Comparison of ENCODE assay signal across 29 cellular contexts in the genomic region with DNA sequence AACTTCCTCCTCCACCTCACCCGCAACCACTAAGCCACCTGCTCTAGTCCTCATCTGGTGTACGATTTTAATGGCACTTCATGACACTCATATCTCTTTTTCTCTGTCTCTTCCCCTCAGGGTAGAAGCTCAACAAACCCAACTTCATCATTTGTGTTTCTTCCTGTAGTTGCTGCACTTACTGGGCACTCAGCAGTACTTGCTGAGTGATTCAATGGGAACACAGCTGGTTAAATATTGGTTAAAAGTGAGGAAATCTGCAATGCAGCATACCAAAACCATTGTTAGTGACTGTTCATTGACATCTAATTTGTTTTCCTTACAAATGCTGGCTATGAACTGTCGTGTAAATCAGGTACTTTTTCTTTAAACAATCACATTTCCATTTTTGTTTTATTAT.
A peak's percentile ranks its signal among the peaks of the same experiment; 100 is the strongest.
DNase-seq lines count a peak whose midpoint lies in the region; ATAC-seq, FAIRE-seq and TF ChIP-seq lines count a peak whose summit lies in the region.
"Had no signal": no experiment of that assay in that cellular context is flagged by ENCODE, and none has a peak within 500 bp of the region (broad histone marks: within the 10 kb centered on the region; RNA-seq: fewer than 3 reads in every experiment).

No MANE protein-coding gene starts in this region.

- no peak overlapping the region for H3K18ac ChIP-seq in trophoblast cell (ENCODE audit: low read length)

- in situ Hi-C loops in HepG2 (cut with HindIII; ENCODE audit: extremely low pct_ligation_motif_present, low pct_unique_long_range_greater_than_20kb): no loop called here

- CTCF ChIA-PET in PC-3 (lab: Charles Lee): no interaction called here
- CTCF ChIA-PET in HepG2 (lab: Yijun Ruan, JAX; ENCODE audit: low intra/inter-chr PET ratio, low total read pairs): no interaction called here

- no peak overlapping the region for H3K4me2 ChIP-seq in PC-3 (ENCODE audit: low read length)
- no peak overlapping the region for H3K4me2 ChIP-seq in trophoblast cell (ENCODE audit: low read length)
- H3K4me2 ChIP-seq in HepG2 (ENCODE audit: low read depth, low read length): no peak overlapping the region

- intact Hi-C loops in PC-3 (cut with micrococcal nuclease): no loop called here
- intact Hi-C loops in natural killer cell (cut with micrococcal nuclease): no loop called here
- intact Hi-C loops in HepG2 (cut with micrococcal nuclease; ENCODE audit: unreplicated experiment): no loop called here

- peaks cover 6 to 10% of the 10 kb centered on the region in 2 donors for H3K9me3 Mint-ChIP-seq in natural killer cell

- H2BK120ac ChIP-seq in trophoblast cell (ENCODE audit: insufficient read depth, low read length, poor library complexity): no peak overlapping the region

- FAIRE-seq in HepG2 (lab: Jason Lieb, UNC): no peak
- FAIRE-seq: endothelial cell of umbilical vein had no signal

- H3K27ac ChIP-seq in PC-3 (ENCODE audit: low read length) (no peak overlapping the region), trophoblast cell (ENCODE audit: low read depth, low read length) (no peak overlapping the region), HepG2 (ENCODE audit: extremely low read length, insufficient read depth, low read length) (no peak overlapping the region)
- H3K27ac ChIP-seq: body of pancreas, GM23248, lower lobe of right lung, right atrium auricular region, spleen had no signal

- H2AFZ ChIP-seq in PC-3 (ENCODE audit: low read length) (peak overlapping the region; percentile 19; the same call in 1 of the 2 replicates), trophoblast cell (ENCODE audit: insufficient read depth, low read length, poor library complexity) (no peak overlapping the region), HepG2 (ENCODE audit: low read length) (no peak overlapping the region)
- H2AFZ ChIP-seq: GM23248 had no signal

- H3K23ac ChIP-seq in trophoblast cell (ENCODE audit: low read length): peak overlapping the region; percentile 90

- no peaks in the 10 kb centered on the region for H3K9me2 ChIP-seq in PC-3 (replicated peaks; ENCODE audit: low read length)

- H4K12ac ChIP-seq in trophoblast cell (ENCODE audit: low read depth, low read length): no peak overlapping the region

- no peak overlapping the region for H3K14ac ChIP-seq in trophoblast cell (ENCODE audit: low read length)

- WGBS in trophoblast cell (ENCODE audit: extremely low coverage, insufficient coverage, insufficient read length): no CpG with 5 or more reads among the region's 3 CpGs
- 2% methylated on average over 3 of the region's 3 CpGs for WGBS in HepG2 (ENCODE audit: low lambda C conversion rate)

- no peak for TF ChIP-seq CTCF in PC-3 (conservative IDR thresholded peaks at IDR 0.05; ENCODE audit: low read depth, low read length)
- TF ChIP-seq CTCF in natural killer cell (IDR thresholded peaks at IDR 0.05): no peak
- no peak for TF ChIP-seq CTCF in HepG2 (CRISPR knock-in tag; IDR thresholded peaks at IDR 0.05)

- H4K20me1 ChIP-seq in PC-3 (ENCODE audit: low read length) (no peaks in the 10 kb centered on the region), HepG2 (ENCODE audit: insufficient read depth, low read length) (no peaks in the 10 kb centered on the region)

- H2BK5ac ChIP-seq in trophoblast cell (ENCODE audit: low read depth, low read length, poor library complexity): no peak overlapping the region

- H4K91ac ChIP-seq in trophoblast cell (ENCODE audit: low read depth, low read length): no peak overlapping the region

- H3K27me3 ChIP-seq in PC-3 (ENCODE audit: low read length): no peaks in the 10 kb centered on the region
- no peaks in the 10 kb centered on the region for H3K27me3 ChIP-seq in trophoblast cell (ENCODE audit: insufficient read depth, low read length)
- H3K27me3 ChIP-seq in HepG2 (ENCODE audit: control insufficient read depth in 1 of 2, insufficient read depth in 2 of 2, low read length in 2 of 2): no peaks in the 10 kb centered on the region
- H3K27me3 ChIP-seq: body of pancreas, right atrium auricular region, spleen had no signal

- no peaks in the 10 kb centered on the region for H3F3A ChIP-seq in PC-3 (ENCODE audit: low read length, unreplicated experiment)

- no peak overlapping the region for H4K8ac ChIP-seq in trophoblast cell (ENCODE audit: low read depth, low read length)

- no peaks in the 10 kb centered on the region for H3K4me1 Mint-ChIP-seq in natural killer cell
- H3K4me1 Mint-ChIP-seq: activated CD4-positive, alpha-beta T cell treated with anti-CD3 and anti-CD28 coated beads for 36 hours; CD4-positive, alpha-beta memory T cell; stimulated activated effector memory CD8-positive, alpha-beta T cell treated with anti-CD3 and anti-CD28 coated beads, Interleukin-12 subunit alpha, Interleukin-12 subunit beta, amount 100 ng/mL, for 72 hours had no signal

- no peak overlapping the region for H3K9ac ChIP-seq in PC-3 (ENCODE audit: low read length)
- no peak overlapping the region for H3K9ac ChIP-seq in trophoblast cell (ENCODE audit: low read length)
- no peak overlapping the region for H3K9ac ChIP-seq in HepG2 (ENCODE audit: insufficient read depth, low read depth, low read length)
- H3K9ac ChIP-seq: GM23248 had no signal

- H3K9me3 ChIP-seq in PC-3 (ENCODE audit: low read length) (no peaks in the 10 kb centered on the region), trophoblast cell (ENCODE audit: insufficient read depth, low read depth, low read length) (no peaks in the 10 kb centered on the region), HepG2 (ENCODE audit: low read length) (peaks cover 45% of the 10 kb centered on the region)
- H3K9me3 ChIP-seq: body of pancreas, lower lobe of right lung, right atrium auricular region, spleen had no signal

- no peak for TF ChIP-seq RAD21 in HepG2 (CRISPR knock-in tag; IDR thresholded peaks at IDR 0.05)

- no peak overlapping the region for H3K4me3 Mint-ChIP-seq in natural killer cell
- H3K4me3 Mint-ChIP-seq: activated CD4-positive, alpha-beta T cell treated with anti-CD3 and anti-CD28 coated beads for 36 hours; CD4-positive, alpha-beta memory T cell; stimulated activated effector memory CD8-positive, alpha-beta T cell treated with anti-CD3 and anti-CD28 coated beads, Interleukin-12 subunit alpha, Interleukin-12 subunit beta, amount 100 ng/mL, for 72 hours; T-helper 1 cell treated with Interleukin-12 subunit alpha and Interleukin-12 subunit beta and Interleukin-4 antibody, amounts not matched to agents 30 μg/mL and 1 μg/mL, for 36 hours had no signal

- no peaks in the 10 kb centered on the region for H3K27me3 Mint-ChIP-seq in natural killer cell (ENCODE audit: low read depth in 2 of 2)
- H3K27me3 Mint-ChIP-seq: activated CD4-positive, alpha-beta T cell treated with anti-CD3 and anti-CD28 coated beads for 36 hours; CD4-positive, alpha-beta memory T cell had no signal

- ATAC-seq in PC-3 (no peak), natural killer cell (no peak), HepG2 (no peak)
- ATAC-seq: activated CD4-positive, alpha-beta T cell treated with anti-CD3 and anti-CD28 coated beads for 36 hours; body of pancreas; lower lobe of right lung; stimulated activated effector memory CD8-positive, alpha-beta T cell treated with anti-CD3 and anti-CD28 coated beads, Interleukin-12 subunit alpha, Interleukin-12 subunit beta, amount 100 ng/mL, for 72 hours had no signal

- no peak overlapping the region for H3K4ac ChIP-seq in trophoblast cell (ENCODE audit: low read depth, low read length)

- no peak for TF ChIP-seq EP300 in HepG2 (IDR thresholded peaks at IDR 0.05; ENCODE audit: low read depth in 2 of 2, low read length in 2 of 2)
- no peak for TF ChIP-seq EP300 in HepG2 (CRISPR knock-in tag; IDR thresholded peaks at IDR 0.05; ENCODE audit: borderline replicate concordance)

- no peaks in the 10 kb centered on the region for H3K79me1 ChIP-seq in trophoblast cell (ENCODE audit: low read length)

- H3K36me3 ChIP-seq in PC-3 (ENCODE audit: low read depth, low read length) (no peaks in the 10 kb centered on the region), trophoblast cell (ENCODE audit: control insufficient read depth in 1 of 2, insufficient read depth in 2 of 2, low read length in 2 of 2) (no peaks in the 10 kb centered on the region), HepG2 (replicated peaks in 1 of 2; ENCODE audit: control insufficient read depth in 1 of 2, insufficient read depth in 2 of 2, low read length in 2 of 2) (no peaks in the 10 kb centered on the region)
- H3K36me3 ChIP-seq: lower lobe of right lung, right atrium auricular region, spleen had no signal

- no peaks in the 10 kb centered on the region for H3K36me3 Mint-ChIP-seq in natural killer cell
- H3K36me3 Mint-ChIP-seq: CD4-positive, alpha-beta memory T cell; stimulated activated effector memory CD8-positive, alpha-beta T cell treated with anti-CD3 and anti-CD28 coated beads, Interleukin-12 subunit alpha, Interleukin-12 subunit beta, amount 100 ng/mL, for 72 hours had no signal

- H3K4me3 ChIP-seq in PC-3 (ENCODE audit: low read length): no peak overlapping the region
- H3K4me3 ChIP-seq in trophoblast cell (ENCODE audit: low read depth, low read length): no peak overlapping the region
- H3K4me3 ChIP-seq in HepG2 (replicated peaks in 1 of 3; ENCODE audit: insufficient read depth in 1 of 3, low read depth in 2 of 3, low read length in 3 of 3): no peak overlapping the region
- H3K4me3 ChIP-seq: body of pancreas, GM23248, lower lobe of right lung, right atrium auricular region, spleen had no signal

- no peak overlapping the region for H2AK5ac ChIP-seq in trophoblast cell (ENCODE audit: low read length)

- POLR2A ChIA-PET in PC-3 (lab: Charles Lee; ENCODE audit: unreplicated experiment): no interaction called here
- POLR2A ChIA-PET in HepG2 (lab: Yijun Ruan, JAX): no interaction called here

- H3K79me2 ChIP-seq in PC-3 (ENCODE audit: low read length): no peaks in the 10 kb centered on the region
- H3K79me2 ChIP-seq in trophoblast cell (ENCODE audit: control insufficient read depth, insufficient read depth, low read length, poor library complexity): no peaks in the 10 kb centered on the region
- H3K79me2 ChIP-seq in HepG2 (ENCODE audit: insufficient read depth, low read length): no peaks in the 10 kb centered on the region

- DNase-seq in NCI-H748 (lab: John Stamatoyannopoulos, UW; ENCODE audit: unreplicated experiment) (peak; percentile 52), NCI-H748 treated with DMSO at 0.1 percent for 48 hours (lab: John Stamatoyannopoulos, UW) (no peak), NCI-H2029 treated with DMSO at 0.1 percent for 48 hours (lab: John Stamatoyannopoulos, UW) (peak; percentile 23), PC-3 (peak; percentile 22), trophoblast cell (no peak), natural killer cell (no peak), retina (no peak), HepG2 (ENCODE audit: low spot score) (no peak)
- DNase-seq: 8988T; activated CD4-positive, alpha-beta T cell treated with anti-CD3 and anti-CD28 coated beads for 36 hours; activated CD8-positive, alpha-beta memory T cell treated with anti-CD3 and anti-CD28 coated beads for 24 hours; activated naive CD4-positive, alpha-beta T cell; activated T-cell treated with anti-CD3 and anti-CD28 coated beads, Interleukin-2, amount 50 U/mL, for 48 hours; AML-193; body of pancreas; CD4-positive, alpha-beta memory T cell; GDM1; glutamatergic neuron; GM23248; Kasumi-1; kidney; lower lobe of right lung; NCI-H226; spleen; stimulated activated CD4-positive, alpha-beta T cell treated with anti-CD3 and anti-CD28 coated beads, Interleukin-2, amount 100 ng/mL, for 48 hours had no signal

- BruUV-seq in PC-3 (replicated peaks; lab: Mats Ljungman, UMichigan): no TSS peak
- BruUV-seq in HepG2 (replicated peaks; lab: Mats Ljungman, UMichigan): no TSS peak

- H3K4me1 ChIP-seq in PC-3 (ENCODE audit: insufficient read depth, low read length) (no peaks in the 10 kb centered on the region), trophoblast cell (ENCODE audit: control insufficient read depth in 1 of 2, insufficient read depth in 2 of 2, low read length in 2 of 2) (no peaks in the 10 kb centered on the region), HepG2 (ENCODE audit: insufficient read depth, low read length) (no peaks in the 10 kb centered on the region)
- H3K4me1 ChIP-seq: body of pancreas, lower lobe of right lung, right atrium auricular region, spleen had no signal

- TF ChIP-seq POLR2A in HepG2 (IDR thresholded peaks at IDR 0.05; ENCODE audit: insufficient read depth in 1 of 2, low read depth in 2 of 2, low read length in 2 of 2): no peak

- no peak overlapping the region for H2BK12ac ChIP-seq in trophoblast cell (ENCODE audit: low read length)

- H3K27ac Mint-ChIP-seq in natural killer cell: no peak overlapping the region
- H3K27ac Mint-ChIP-seq: activated CD4-positive, alpha-beta T cell treated with anti-CD3 and anti-CD28 coated beads for 36 hours; CD4-positive, alpha-beta memory T cell; stimulated activated effector memory CD8-positive, alpha-beta T cell treated with anti-CD3 and anti-CD28 coated beads, Interleukin-12 subunit alpha, Interleukin-12 subunit beta, amount 100 ng/mL, for 72 hours; T-helper 1 cell treated with Interleukin-12 subunit alpha and Interleukin-12 subunit beta and Interleukin-4 antibody, amounts not matched to agents 30 μg/mL and 1 μg/mL, for 36 hours had no signal

Comparison
In these comparisons a context has a peak if more than half of its experiments do, and no peak if none do; other contexts are left out.
1. DNase-seq: peak in NCI-H748 (single experiment), NCI-H2029 treated with DMSO at 0.1 percent for 48 hours (single experiment) and PC-3 (single experiment); none in NCI-H748 treated with DMSO at 0.1 percent for 48 hours (single experiment), trophoblast cell (0 of 2), natural killer cell (single experiment), retina (single experiment) and HepG2 (single experiment).